ENCODE assay signal across 28 cellular contexts in the genomic region with DNA sequence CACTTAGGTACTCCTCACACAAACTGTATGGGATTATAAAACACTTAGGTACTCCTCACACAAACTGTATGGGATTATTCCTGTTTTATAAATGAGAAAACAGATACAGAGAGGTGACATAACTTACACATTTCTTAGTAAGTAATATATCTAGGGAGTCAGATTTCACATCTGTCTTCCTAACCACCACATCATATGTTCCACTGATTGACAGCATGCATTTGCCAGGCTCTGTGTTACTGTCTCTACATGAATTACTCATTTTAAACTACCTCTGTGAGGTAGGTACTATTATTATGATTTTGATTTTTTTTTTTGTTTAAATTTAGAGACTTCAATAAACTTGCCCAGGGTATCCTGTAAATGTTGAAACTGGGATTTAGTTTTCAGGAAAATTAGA.
"Had no signal": no experiment of that assay in that cellular context is flagged by ENCODE, and none has a peak within 500 bp of the region (broad histone marks: within the 10 kb centered on the region; RNA-seq: fewer than 3 reads in every experiment).

No MANE protein-coding gene starts in this region.

- H3K27ac ChIP-seq: SK-N-MC had no signal

- ATAC-seq: activated T-helper 17 cell treated with anti-CD3 and anti-CD28 coated beads, Interleukin-2, amount 50 U/mL, for 72 hours; Right ventricle myocardium inferior; T-cell had no signal

- H3K36me3 ChIP-seq: MG63 had no signal

- FAIRE-seq: astrocyte, TTC549 had no signal

- DNase-seq: activated B cell treated with CpG ODN at 0.5 μM for 24 hours; activated CD4-positive, alpha-beta memory T cell treated with anti-CD3 and anti-CD28 coated beads, Interleukin-2, amount 10 ng/mL, durations not matched to agents 7 days and 5 days; activated CD4-positive, alpha-beta T cell treated with anti-CD3 and anti-CD28 coated beads for 1 hour; activated CD4-positive, alpha-beta T cell treated with anti-CD3 and anti-CD28 coated beads, Interleukin-2, amount 10 ng/mL, durations not matched to agents 7 days and 5 days; activated gamma-delta T cell; activated naive CD4-positive, alpha-beta T cell treated with anti-CD3 and anti-CD28 coated beads for 36 hours; activated T-cell treated with anti-CD3 and anti-CD28 coated beads for 4 hours; activated T-cell treated with anti-CD3 and anti-CD28 coated beads, Interleukin-2, amount 50 U/mL, for 48 hours; amygdala; MG63; MV-4-11; NCI-H1092 treated with DMSO at 0.1 percent for 48 hours; NCI-H1417 treated with DMSO at 0.1 percent for 48 hours; NCI-H1694; NCI-H2029; NCI-H2107; NCI-H2227 treated with DMSO at 0.1 percent for 48 hours; NCI-H446 treated with DMSO at 0.1 percent for 48 hours; NCI-H526; NCI-H82; RPMI8226; T-cell; T1000 had no signal

- H3K4me3 ChIP-seq: MG63, SK-N-MC had no signal
